In the genomic region with DNA sequence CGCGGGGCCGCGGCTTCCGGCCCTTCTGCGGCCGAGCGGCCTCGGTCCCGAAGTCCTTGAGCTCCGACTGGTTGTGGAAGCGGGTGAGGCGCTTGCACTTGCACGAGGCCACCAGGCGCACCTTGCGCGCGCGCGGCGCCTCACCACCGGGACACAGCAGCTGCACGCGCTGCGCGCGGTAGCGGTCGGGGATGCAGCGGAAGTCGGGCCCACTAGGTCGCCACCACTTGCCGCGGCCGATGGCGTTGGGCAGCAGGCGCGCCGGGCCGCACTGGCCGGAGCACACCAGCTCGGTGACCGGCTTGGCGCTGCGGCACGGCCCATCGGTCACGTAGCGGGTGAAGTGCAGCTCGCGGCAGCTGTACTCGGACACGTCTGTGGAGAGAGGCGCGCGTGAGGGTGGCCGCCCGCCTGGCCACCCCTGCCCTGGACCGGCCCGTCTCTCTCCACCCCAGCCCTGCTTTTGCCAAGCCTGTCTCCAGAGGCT, we compare ENCODE assay signal across 2 cellular contexts.
A peak's percentile ranks its signal among the peaks of the same experiment; 100 is the strongest.
TF ChIP-seq lines count a peak whose summit lies in the region.

No MANE protein-coding gene starts in this region.

TF ChIP-seq in GM23338, 12 proteins besides CTCF, POLR2A, EP300 and RAD21:
- TF ChIP-seq, protein P1, sequence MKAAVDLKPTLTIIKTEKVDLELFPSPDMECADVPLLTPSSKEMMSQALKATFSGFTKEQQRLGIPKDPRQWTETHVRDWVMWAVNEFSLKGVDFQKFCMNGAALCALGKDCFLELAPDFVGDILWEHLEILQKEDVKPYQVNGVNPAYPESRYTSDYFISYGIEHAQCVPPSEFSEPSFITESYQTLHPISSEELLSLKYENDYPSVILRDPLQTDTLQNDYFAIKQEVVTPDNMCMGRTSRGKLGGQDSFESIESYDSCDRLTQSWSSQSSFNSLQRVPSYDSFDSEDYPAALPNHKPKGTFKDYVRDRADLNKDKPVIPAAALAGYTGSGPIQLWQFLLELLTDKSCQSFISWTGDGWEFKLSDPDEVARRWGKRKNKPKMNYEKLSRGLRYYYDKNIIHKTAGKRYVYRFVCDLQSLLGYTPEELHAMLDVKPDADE (IDR thresholded peaks at IDR 0.05), result no peak
- TF ChIP-seq ZNF331 (CRISPR knock-in tag; IDR thresholded peaks at IDR 0.05; ENCODE audit: low read depth), result no peak
- TF ChIP-seq POLR2AphosphoS5 (IDR thresholded peaks at IDR 0.05; ENCODE audit: low read depth), result 0 out of 2 replicates have a peak, but pooled peaks have one; percentile 17

TF ChIP-seq in endothelial cell of umbilical vein, 7 proteins besides CTCF, POLR2A, EP300 and RAD21:
- no peak for TF ChIP-seq GATA2 (IDR thresholded peaks at IDR 0.05; ENCODE audit: insufficient read depth, insufficient read length, low read depth, low read length)
- TF ChIP-seq, protein P2, sequence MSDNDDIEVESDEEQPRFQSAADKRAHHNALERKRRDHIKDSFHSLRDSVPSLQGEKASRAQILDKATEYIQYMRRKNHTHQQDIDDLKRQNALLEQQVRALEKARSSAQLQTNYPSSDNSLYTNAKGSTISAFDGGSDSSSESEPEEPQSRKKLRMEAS (IDR thresholded peaks at IDR 0.05; ENCODE audit: insufficient read depth, insufficient read length), result no peak
- no peak for TF ChIP-seq JUN (IDR thresholded peaks at IDR 0.05; ENCODE audit: borderline replicate concordance, insufficient read depth, insufficient read length, low read depth)
- no peak for TF ChIP-seq EZH2 (IDR thresholded peaks at IDR 0.05; ENCODE audit: borderline replicate concordance, low read depth, low read length, severe bottlenecking)
- TF ChIP-seq MYC (IDR thresholded peaks at IDR 0.05; ENCODE audit: low read depth, low read length), result no peak
- no peak for TF ChIP-seq FOS (IDR thresholded peaks at IDR 0.05; ENCODE audit: borderline replicate concordance, insufficient read depth, low read length)
- no peak for TF ChIP-seq POLR2AphosphoS5 (IDR thresholded peaks at IDR 0.05; ENCODE audit: insufficient read depth, low read depth, low read length)
